ENCODE assay signal across 10 cellular contexts in genomic region chr1:113949007-113949406, GRCh38. TPM values are rescaled to one million over a fixed set of nuclear protein-coding genes. Genes with fewer than 3 reads are reported as not detected.
A peak's percentile ranks its signal among the peaks of the same experiment; 100 is the strongest.
DNase-seq lines count a peak whose midpoint lies in the region; ATAC-seq, FAIRE-seq and TF ChIP-seq lines count a peak whose summit lies in the region.
"Had no signal": no experiment of that assay in that cellular context is flagged by ENCODE, and none has a peak within 500 bp of the region (broad histone marks: within the 10 kb centered on the region; RNA-seq: fewer than 3 reads in every experiment).

No MANE protein-coding gene starts in this region.

- H3K79me2 ChIP-seq in mammary epithelial cell (ENCODE audit: insufficient read depth, low read length): peaks cover 71% of the 10 kb centered on the region

- CTCF ChIA-PET in BJ (lab: Yijun Ruan, JAX) (interaction anchor here (0.8 to 1.2 kb wide), 2 partner anchors 16 to 334 kb away, joined by 3 read pairs; no protein-coding TSS in a partner anchor), mammary epithelial cell (lab: Charles Lee; ENCODE audit: low non-redundant PET) (interaction anchor here (0.6 kb wide), 1 partner anchor 457 kb away, joined by 6 read pairs; no protein-coding TSS in a partner anchor)

- DNase-seq in BJ (ENCODE audit: low read depth) (no peak), mammary epithelial cell (no peak), SIG-M5 (lab: John Stamatoyannopoulos, UW) (no peak), NCI-H1417 (lab: John Stamatoyannopoulos, UW) (no peak), GM19239 (ENCODE audit: insufficient read length, low spot score) (no peak)
- DNase-seq in naive thymus-derived CD8-positive, alpha-beta T cell: peak in 5 of 10 donors; percentile 32 to 48 (median 40)
- DNase-seq: anterior cingulate cortex, MG63 had no signal

- no peak for FAIRE-seq in GM19239 (lab: Jason Lieb, UNC)

- peaks cover 0 to 40% (median 20%) of the 10 kb centered on the region in 3 donors for H3K36me3 Mint-ChIP-seq in naive thymus-derived CD8-positive, alpha-beta T cell

- no peak overlapping the region for H3K9ac ChIP-seq in mammary epithelial cell (ENCODE audit: insufficient read depth, low read length)

- H3K27ac Mint-ChIP-seq in naive thymus-derived CD8-positive, alpha-beta T cell: peak overlapping the region; percentile 89 to 97 (median 95)

- H3K4me1 ChIP-seq in mammary epithelial cell (ENCODE audit: insufficient read depth, low read length): no peaks in the 10 kb centered on the region

- intact Hi-C loops in mammary epithelial cell (cut with micrococcal nuclease): loop anchor here (5.0 kb wide), 1 partner anchor 42 kb away; the partner anchor contains the start of gene DCLRE1B

- H3K27ac ChIP-seq in mammary epithelial cell (ENCODE audit: insufficient read depth, low read depth, low read length): no peak overlapping the region

- in situ Hi-C loops in mammary epithelial cell (cut with MboI; ENCODE audit: low sequenced_read_pairs in 2 of 2): no loop called here

- no peak for TF ChIP-seq EP300 in Ishikawa (IDR thresholded peaks at IDR 0.05; ENCODE audit: borderline replicate concordance)

- BruUV-seq in mammary epithelial cell (replicated peaks; lab: Mats Ljungman, UMichigan): no TSS peak

- dilution Hi-C loops in mammary epithelial cell (cut with HindIII; ENCODE audit: low sequenced_read_pairs): no loop called here

- POLR2A ChIA-PET in BJ (lab: Charles Lee): interaction anchor here (0.7 kb wide), 1 partner anchor 647 kb away, joined by 6 read pairs; no protein-coding TSS in a partner anchor
- POLR2A ChIA-PET in naive thymus-derived CD8-positive, alpha-beta T cell (lab: Charles Lee): interaction anchor here (0.7 to 9.3 kb wide), 5 partner anchors 8 to 183 kb away, joined by 3 to 179 read pairs (median 8); partner anchors contain the start of genes HIPK1 and RSBN1

- no peak for ATAC-seq in naive thymus-derived CD8-positive, alpha-beta T cell
- ATAC-seq in HG02840 (IDR thresholded peaks at IDR 0.05; ENCODE audit: low FRiP score, unreplicated experiment): no peak

- H3K4me1 Mint-ChIP-seq in naive thymus-derived CD8-positive, alpha-beta T cell: peaks cover 19 to 93% (median 81%) of the 10 kb centered on the region in 4 donors

- H3K4me2 ChIP-seq in mammary epithelial cell (ENCODE audit: insufficient read depth, low read depth, low read length): no peak overlapping the region

- H4K20me1 ChIP-seq in mammary epithelial cell (ENCODE audit: insufficient read depth, low read length): no peaks in the 10 kb centered on the region

- H3K27me3 ChIP-seq in BJ (ENCODE audit: control insufficient read depth, insufficient read depth, low read length) (no peaks in the 10 kb centered on the region), mammary epithelial cell (ENCODE audit: insufficient read depth, low read length) (no peaks in the 10 kb centered on the region)
- H3K27me3 ChIP-seq: MG63 had no signal

- no peak overlapping the region for H2AFZ ChIP-seq in mammary epithelial cell (ENCODE audit: low read depth, low read length)

- WGBS in mammary epithelial cell (ENCODE audit: low coverage, missing lambda C conversion rate): 90% methylated on average over 5 of the region's 5 CpGs

- TF ChIP-seq CTCF in BJ (IDR thresholded peaks at IDR 0.05; ENCODE audit: insufficient read depth, low read depth, low read length) (peak; percentile 46), mammary epithelial cell (conservative IDR thresholded peaks at IDR 0.05 in 1 of 2, IDR thresholded peaks at IDR 0.05 in 1 of 2; ENCODE audit: extremely low read depth in 1 of 2, insufficient read depth in 1 of 2, low read depth in 1 of 2, low read length in 2 of 2) (peak; percentile 31 to 36)

- H3K9me3 Mint-ChIP-seq in naive thymus-derived CD8-positive, alpha-beta T cell: peaks cover 0 to 3% (median 0%) of the 10 kb centered on the region in 9 donors

- TF ChIP-seq RAD21 in Ishikawa (IDR thresholded peaks at IDR 0.05; ENCODE audit: low read depth): no peak

- H3K4me3 ChIP-seq in BJ (ENCODE audit: low read depth, low read length) (no peak overlapping the region), mammary epithelial cell (replicated peaks in 1 of 3; ENCODE audit: insufficient read depth in 1 of 3, low read depth in 2 of 3, low read length in 3 of 3) (no peak overlapping the region)
- H3K4me3 ChIP-seq: MG63 had no signal

- H3K36me3 ChIP-seq in BJ (ENCODE audit: control insufficient read depth, insufficient read depth, low read length) (0 out of 2 replicates have a peak, but pooled peaks cover 1% of the 10 kb centered on the region), mammary epithelial cell (ENCODE audit: insufficient read depth, low read length) (peaks cover 2% of the 10 kb centered on the region)

- no peaks in the 10 kb centered on the region for H3K9me3 ChIP-seq in mammary epithelial cell (replicated peaks; ENCODE audit: insufficient read depth, low read length)

- H3K27me3 Mint-ChIP-seq in naive thymus-derived CD8-positive, alpha-beta T cell: no peaks in the 10 kb centered on the region

- peak overlapping the region; percentile 30 to 90 (median 70) for H3K4me3 Mint-ChIP-seq in naive thymus-derived CD8-positive, alpha-beta T cell

TF ChIP-seq in Ishikawa, 13 proteins besides CTCF, POLR2A, EP300 and RAD21:
- TF ChIP-seq NFIC (IDR thresholded peaks at IDR 0.05) (peak; percentile 75), YY1 (IDR thresholded peaks at IDR 0.05; ENCODE audit: low read depth) (no peak)
TF ChIP-seq in Ishikawa: peak in this region for 1.

RNA-seq across cellular contexts. Expression of gene HIPK1, which starts 19.9 kb away (rescaled TPM):
- polyA plus RNA-seq in BJ (2011; rRNA removed) (27.6 and 29.7 TPM in 2 replicates), mammary epithelial cell (25.2 TPM)
- 62.4 and 95.6 TPM in 2 replicates for polyA minus RNA-seq in BJ (2011; rRNA and poly(A)+ RNA removed)
- 10 to 100 TPM; 29.3 to 38.4 TPM for total RNA-seq in mammary epithelial cell
- 32.7 TPM for polyA minus RNA-seq in mammary epithelial cell
- 100 to 1,000 TPM; 123 to 138 TPM for total RNA-seq in naive thymus-derived CD8-positive, alpha-beta T cell
- polyA plus RNA-seq in naive thymus-derived CD8-positive, alpha-beta T cell: 10 to 100 TPM; 14.5 to 19.3 (median 17.5) TPM

RNA-seq across cellular contexts. Expression of gene OLFML3, which starts 30.3 kb away (rescaled TPM):
- polyA plus RNA-seq in BJ (2011; rRNA removed) (72.6 and 76.8 TPM in 2 replicates), mammary epithelial cell (0.73 TPM)
- 20.6 and 24.7 TPM in 2 replicates for polyA minus RNA-seq in BJ (2011; rRNA and poly(A)+ RNA removed)
- under 1 TPM; 0.66 to 0.83 TPM for total RNA-seq in mammary epithelial cell
- 2.9 TPM for polyA minus RNA-seq in mammary epithelial cell
- under 1 TPM; 0.36 to 0.49 TPM for total RNA-seq in naive thymus-derived CD8-positive, alpha-beta T cell
- not detected for polyA plus RNA-seq in naive thymus-derived CD8-positive, alpha-beta T cell

RNA-seq across cellular contexts. Expression of gene DCLRE1B, which starts 43.9 kb away (rescaled TPM):
- polyA plus RNA-seq in BJ (2011; rRNA removed) (3.4 and 4.5 TPM in 2 replicates), mammary epithelial cell (8.6 TPM)
- polyA minus RNA-seq in BJ (2011; rRNA and poly(A)+ RNA removed): 3.2 and 4.8 TPM in 2 replicates
- total RNA-seq in mammary epithelial cell: 10 to 100 TPM in 1 of 2 donors, 1 to 10 TPM in 1; 4.7 to 12.1 TPM
- 14.4 TPM for polyA minus RNA-seq in mammary epithelial cell
- total RNA-seq in naive thymus-derived CD8-positive, alpha-beta T cell: 1 to 10 TPM; 5.2 to 5.5 TPM
- polyA plus RNA-seq in naive thymus-derived CD8-positive, alpha-beta T cell: 1 to 10 TPM; 3.7 to 5.2 (median 4.5) TPM

RNA-seq across cellular contexts. Expression of gene AP4B1, which starts 44.4 kb away (rescaled TPM):
- polyA plus RNA-seq in BJ (2011; rRNA removed) (9.5 and 13.2 TPM in 2 replicates), mammary epithelial cell (12.7 TPM)
- 9.7 and 11.4 TPM in 2 replicates for polyA minus RNA-seq in BJ (2011; rRNA and poly(A)+ RNA removed)
- total RNA-seq in mammary epithelial cell: 10 to 100 TPM in 1 of 2 donors, 1 to 10 TPM in 1; 8.8 to 21.4 TPM
- polyA minus RNA-seq in mammary epithelial cell: 27.3 TPM
- 10 to 100 TPM; 65.1 to 75.2 TPM for total RNA-seq in naive thymus-derived CD8-positive, alpha-beta T cell
- polyA plus RNA-seq in naive thymus-derived CD8-positive, alpha-beta T cell: 1 to 10 TPM; 7.9 to 9.6 (median 8.6) TPM

Comparison
In these comparisons a context has a peak if more than half of its experiments do, and no peak if none do; other contexts are left out.
1. RNA of gene OLFML3, which starts 30.3 kb away (polyA plus RNA-seq): 72.6 to 76.8 TPM in BJ; 0.73 TPM in mammary epithelial cell (single experiment) and not detected in naive thymus-derived CD8-positive, alpha-beta T cell; every median in the first group is over 10 times any median in the second.